Comparison of ENCODE assay signal across 19 cellular contexts in genomic region chr17:57636274-57636673, GRCh38.
DNase-seq lines count a peak whose midpoint lies in the region; ATAC-seq and TF ChIP-seq lines count a peak whose summit lies in the region.
"Had no signal": no experiment of that assay in that cellular context is flagged by ENCODE, and none has a peak within 500 bp of the region (broad histone marks: within the 10 kb centered on the region; RNA-seq: fewer than 3 reads in every experiment).

No MANE protein-coding gene starts in this region.

- H3K4me2 ChIP-seq in GM23338: no peak overlapping the region

- H3F3A ChIP-seq in GM23338 (replicated peaks; ENCODE audit: low read depth): no peaks in the 10 kb centered on the region

- H3K9me3 Mint-ChIP-seq in GM23338: no peaks in the 10 kb centered on the region; the same call in 2 of the 3 replicates
- H3K9me3 Mint-ChIP-seq in chondrocyte (ENCODE audit: low read depth): no peaks in the 10 kb centered on the region
- no peaks in the 10 kb centered on the region for H3K9me3 Mint-ChIP-seq in nephron progenitor cell
- H3K9me3 Mint-ChIP-seq in naive thymus-derived CD8-positive, alpha-beta T cell: no peaks in the 10 kb centered on the region
- H3K9me3 Mint-ChIP-seq: T-helper 1 cell treated with Interleukin-12 subunit alpha and Interleukin-12 subunit beta and Interleukin-4 antibody, amounts not matched to agents 30 μg/mL and 1 μg/mL, for 36 hours had no signal

- POLR2A ChIA-PET in naive thymus-derived CD8-positive, alpha-beta T cell (lab: Charles Lee): interaction anchor here (0.9 kb wide), 1 partner anchor 38 kb away, joined by 3 read pairs; no protein-coding TSS in a partner anchor

- no peaks in the 10 kb centered on the region for H3K27me3 ChIP-seq in GM23338 (ENCODE audit: insufficient read depth)
- H3K27me3 ChIP-seq: dorsolateral prefrontal cortex had no signal

- H3K36me3 Mint-ChIP-seq in GM23338 (ENCODE audit: low read depth): peaks cover 16% of the 10 kb centered on the region
- peaks cover 6% of the 10 kb centered on the region for H3K36me3 Mint-ChIP-seq in chondrocyte (ENCODE audit: low read depth)
- H3K36me3 Mint-ChIP-seq in nephron progenitor cell (ENCODE audit: low read depth): peaks cover 85% of the 10 kb centered on the region
- H3K36me3 Mint-ChIP-seq in naive thymus-derived CD8-positive, alpha-beta T cell: peaks cover 28 to 53% (median 42%) of the 10 kb centered on the region in 3 donors

- DNase-seq in GM23338 (ENCODE audit: low spot score) (no peak), NCI-H526 (lab: John Stamatoyannopoulos, UW) (peak; percentile 60 to 75), chondrocyte (ENCODE audit: low spot score) (peak; percentile 68), nephron progenitor cell (no peak), NOMO-1 treated with dmso at 0.1 percent for 144 hours (lab: John Stamatoyannopoulos, UW; ENCODE audit: unreplicated experiment) (no peak)
- no peak for DNase-seq in naive thymus-derived CD8-positive, alpha-beta T cell
- DNase-seq: activated CD8-positive, alpha-beta T cell treated with anti-CD3 and anti-CD28 coated beads for 36 hours; activated T-cell treated with anti-CD3 and anti-CD28 coated beads, Interleukin-2, amount 50 U/mL, for 48 hours; HFFc6; lower lobe of right lung; SIG-M5; stimulated activated CD4-positive, alpha-beta T cell treated with anti-CD3 and anti-CD28 coated beads, Interleukin-2, amount 100 ng/mL, for 48 hours; substantia nigra had no signal

- H3K4me1 Mint-ChIP-seq in GM23338 (peaks cover 16% of the 10 kb centered on the region), chondrocyte (ENCODE audit: low read depth) (no peaks in the 10 kb centered on the region), nephron progenitor cell (peaks cover 35% of the 10 kb centered on the region)
- H3K4me1 Mint-ChIP-seq in naive thymus-derived CD8-positive, alpha-beta T cell: peaks cover 3 to 14% (median 7%) of the 10 kb centered on the region in 4 donors

- H3K36me3 ChIP-seq in GM23338 (ENCODE audit: insufficient read depth): no peaks in the 10 kb centered on the region; the same call in 1 of the 2 replicates
- H3K36me3 ChIP-seq: lower lobe of right lung had no signal

- no peak for TF ChIP-seq CTCF in GM23338 (conservative IDR thresholded peaks at IDR 0.05; ENCODE audit: low read depth in 2 of 2)
- TF ChIP-seq CTCF in chondrocyte (IDR thresholded peaks at IDR 0.05): no peak
- no peak for TF ChIP-seq CTCF in nephron progenitor cell (IDR thresholded peaks at IDR 0.05)

- ATAC-seq in GM23338: peak; percentile 56
- no peak for ATAC-seq in HG02678 (IDR thresholded peaks at IDR 0.05; ENCODE audit: unreplicated experiment)
- ATAC-seq in naive thymus-derived CD8-positive, alpha-beta T cell: no peak
- ATAC-seq in GM18907 (IDR thresholded peaks at IDR 0.05; ENCODE audit: unreplicated experiment): no peak
- ATAC-seq: activated CD8-positive, alpha-beta T cell treated with anti-CD3 and anti-CD28 coated beads for 36 hours; lower lobe of right lung had no signal

- H3K4me1 ChIP-seq in GM23338 (ENCODE audit: insufficient read depth): peaks cover 5% of the 10 kb centered on the region; the same call in 1 of the 2 replicates
- H3K4me1 ChIP-seq: lower lobe of right lung had no signal

- H3K4me3 ChIP-seq in GM23338: no peak overlapping the region
- H3K4me3 ChIP-seq: dorsolateral prefrontal cortex, lower lobe of right lung had no signal

- no peak overlapping the region for H2AFZ ChIP-seq in GM23338

- H4K20me1 ChIP-seq in GM23338 (replicated peaks; ENCODE audit: insufficient read depth): no peaks in the 10 kb centered on the region; the same call in 1 of the 2 replicates

- H3K79me2 ChIP-seq in GM23338 (replicated peaks; ENCODE audit: insufficient read depth): no peaks in the 10 kb centered on the region

- H3K4me3 Mint-ChIP-seq in GM23338 (no peak overlapping the region), chondrocyte (ENCODE audit: unreplicated experiment) (no peak overlapping the region), nephron progenitor cell (no peak overlapping the region)
- H3K4me3 Mint-ChIP-seq in naive thymus-derived CD8-positive, alpha-beta T cell: no peak overlapping the region
- H3K4me3 Mint-ChIP-seq: activated CD8-positive, alpha-beta T cell treated with anti-CD3 and anti-CD28 coated beads for 36 hours; activated naive CD8-positive, alpha-beta T cell; T-helper 1 cell treated with Interleukin-12 subunit alpha and Interleukin-12 subunit beta and Interleukin-4 antibody, amounts not matched to agents 30 μg/mL and 1 μg/mL, for 36 hours had no signal

- no peaks in the 10 kb centered on the region for H3K9me2 ChIP-seq in GM23338 (ENCODE audit: insufficient read depth)

- peaks cover 8% of the 10 kb centered on the region for H3K27me3 Mint-ChIP-seq in GM23338 (ENCODE audit: insufficient read depth, low read depth, poor library complexity)
- H3K27me3 Mint-ChIP-seq in chondrocyte (ENCODE audit: low read depth): no peaks in the 10 kb centered on the region
- H3K27me3 Mint-ChIP-seq in nephron progenitor cell (ENCODE audit: low read depth, poor library complexity): peaks cover 3% of the 10 kb centered on the region
- no peaks in the 10 kb centered on the region for H3K27me3 Mint-ChIP-seq in naive thymus-derived CD8-positive, alpha-beta T cell
- H3K27me3 Mint-ChIP-seq: activated CD8-positive, alpha-beta T cell treated with anti-CD3 and anti-CD28 coated beads for 36 hours; activated naive CD8-positive, alpha-beta T cell; progenitor cell of endocrine pancreas had no signal

- H3K27ac Mint-ChIP-seq in GM23338: peak overlapping the region; percentile 70
- H3K27ac Mint-ChIP-seq in chondrocyte (ENCODE audit: unreplicated experiment): no peak overlapping the region
- peak overlapping the region; percentile 96 for H3K27ac Mint-ChIP-seq in nephron progenitor cell
- peak overlapping the region in 4 of 10 donors; percentile 16 to 72 (median 49) for H3K27ac Mint-ChIP-seq in naive thymus-derived CD8-positive, alpha-beta T cell
- H3K27ac Mint-ChIP-seq: activated CD8-positive, alpha-beta T cell treated with anti-CD3 and anti-CD28 coated beads for 36 hours; activated naive CD8-positive, alpha-beta T cell; T-helper 1 cell treated with Interleukin-12 subunit alpha and Interleukin-12 subunit beta and Interleukin-4 antibody, amounts not matched to agents 30 μg/mL and 1 μg/mL, for 36 hours had no signal

- H3K27ac ChIP-seq in GM23338 (ENCODE audit: low read depth): 0 out of 2 replicates have a peak overlapping the region, but pooled peaks have one; percentile 39
- H3K27ac ChIP-seq: lower lobe of right lung had no signal

TF ChIP-seq in GM23338, 12 proteins besides CTCF, POLR2A, EP300 and RAD21 (continues in another document):
- TF ChIP-seq ZNF331 (CRISPR knock-in tag; IDR thresholded peaks at IDR 0.05; ENCODE audit: low read depth): no peak
- no peak for TF ChIP-seq POLR2AphosphoS5 (IDR thresholded peaks at IDR 0.05; ENCODE audit: low read depth)
- TF ChIP-seq EZH2phosphoT487 (IDR thresholded peaks at IDR 0.05; ENCODE audit: unreplicated experiment): no peak
- TF ChIP-seq ZNF114 (CRISPR knock-in tag; IDR thresholded peaks at IDR 0.05): no peak
- no peak for TF ChIP-seq NANOG (IDR thresholded peaks at IDR 0.05; ENCODE audit: borderline replicate concordance)
- no peak for TF ChIP-seq ETS1 (IDR thresholded peaks at IDR 0.05)
- no peak for TF ChIP-seq EZH2 (IDR thresholded peaks at IDR 0.05; ENCODE audit: low read depth, unreplicated experiment)

Comparison
In these comparisons a context has a peak if more than half of its experiments do, and no peak if none do; other contexts are left out.
1. DNase-seq: peak in NCI-H526 (2 of 2) and chondrocyte (single experiment); none in GM23338 (single experiment), nephron progenitor cell (single experiment), NOMO-1 treated with dmso at 0.1 percent for 144 hours (single experiment) and naive thymus-derived CD8-positive, alpha-beta T cell (0 of 10).